9 cellular contexts compared by ENCODE assay signal in the genomic region with DNA sequence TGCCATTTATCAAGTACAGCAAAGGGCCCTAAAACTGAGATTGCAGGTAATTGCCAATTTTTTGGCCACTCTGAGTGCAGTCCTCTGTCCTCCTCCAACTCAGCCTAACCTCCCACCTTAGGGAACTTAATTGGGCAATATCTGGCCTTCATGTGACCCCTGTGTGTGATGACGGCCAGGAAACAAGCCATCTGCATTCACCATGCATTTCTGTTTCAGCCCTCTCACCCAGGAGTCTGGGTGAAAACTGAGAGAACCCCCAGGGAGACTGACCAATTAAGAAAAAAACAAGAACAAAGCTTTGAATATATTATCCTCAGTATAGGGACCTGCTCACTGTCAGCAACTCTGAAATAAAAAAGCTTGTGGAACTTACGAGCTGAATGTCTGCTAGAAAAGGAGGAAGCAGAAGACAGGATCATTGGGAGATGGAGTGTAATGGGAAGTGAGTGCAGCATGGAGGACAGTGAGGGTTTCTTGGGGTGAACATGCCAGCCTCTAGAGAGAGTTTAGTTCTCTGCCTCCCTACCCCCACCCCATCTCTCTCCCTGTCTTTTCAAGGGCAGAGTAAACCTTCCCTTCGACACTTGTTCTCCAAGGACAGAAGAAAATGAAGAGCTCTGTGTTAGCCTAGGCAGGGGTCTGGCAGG. TPM values are rescaled to one million over a fixed set of nuclear protein-coding genes. Genes with fewer than 3 reads are reported as not detected.
DNase-seq lines count a peak whose midpoint lies in the region; ATAC-seq, FAIRE-seq and TF ChIP-seq lines count a peak whose summit lies in the region.
"Had no signal": no experiment of that assay in that cellular context is flagged by ENCODE, and none has a peak within 500 bp of the region (broad histone marks: within the 10 kb centered on the region; RNA-seq: fewer than 3 reads in every experiment).

No MANE protein-coding gene starts in this region.

- no peaks in the 10 kb centered on the region for H3K27me3 ChIP-seq in pancreas

- DNase-seq in coronary artery (ENCODE audit: low spot score) (no peak), pancreas (no peak), NCI-H2227 treated with DMSO at 0.1 percent for 48 hours (lab: John Stamatoyannopoulos, UW) (no peak)
- no peak for DNase-seq in activated CD4-positive, CD25-positive, alpha-beta regulatory T cell treated with anti-CD3 and anti-CD28 coated beads, Interleukin-2, amount 50 U/mL, for 72 hours
- no peak for DNase-seq in stimulated activated CD4-positive, alpha-beta T cell treated with anti-CD3 and anti-CD28 coated beads, Interleukin-4, amount 100 ng/mL, for 1 hour

- WGBS in pancreas, 2 donors, result 52 to 56% methylated on average over 3 of the region's 3 CpGs

- intact Hi-C loops in pancreas (cut with DNase I), result no loop called here

- no peaks in the 10 kb centered on the region for H3K36me3 ChIP-seq in pancreas
- H3K36me3 ChIP-seq: HAP-1 had no signal

- H3K27ac ChIP-seq in coronary artery, result peak overlapping the region in 1 of 2 donors; percentile 7
- H3K27ac ChIP-seq in pancreas, result peak overlapping the region in 2 of 4 donors; percentile 16 to 52

- no peaks in the 10 kb centered on the region for H3K9me3 ChIP-seq in pancreas
- H3K9me3 ChIP-seq: HAP-1 had no signal

- TF ChIP-seq CTCF in coronary artery (IDR thresholded peaks at IDR 0.05), result no peak
- no peak for TF ChIP-seq CTCF in pancreas (IDR thresholded peaks at IDR 0.05)

- no peak for FAIRE-seq in pancreas (lab: Jason Lieb, UNC)

- H3K4me3 ChIP-seq in coronary artery (peak overlapping the region; percentile 48), pancreas (no peak overlapping the region)
- H3K4me3 ChIP-seq: HAP-1 had no signal

- peak; percentile 26 for ATAC-seq in GM18858 (IDR thresholded peaks at IDR 0.05; ENCODE audit: unreplicated experiment)
- peak; percentile 44 for ATAC-seq in HG03460 (IDR thresholded peaks at IDR 0.05; ENCODE audit: unreplicated experiment)
- peak in 3 of 4 donors; percentile 44 to 71 (median 57) for ATAC-seq in pancreas
- no peak for ATAC-seq in GM18870 (IDR thresholded peaks at IDR 0.05; ENCODE audit: unreplicated experiment)

- H3K4me1 ChIP-seq in pancreas, result peaks cover 0 to 6% (median 5%) of the 10 kb centered on the region in 3 donors

RNA-seq across cellular contexts. Expression of gene MAPRE2, which starts 9.6 kb away (rescaled TPM):
- 10 to 100 TPM in 3 of 6 donors, 1 to 10 TPM in 3; 8.4 to 18.2 (median 10.6) TPM for total RNA-seq in pancreas
- polyA plus RNA-seq in pancreas, result 10 to 100 TPM in 1 of 2 donors, 1 to 10 TPM in 1; 4.8 to 13.0 TPM
